Comparison of ENCODE assay signal across 15 cellular contexts in genomic region chr5:173718469-173718868, GRCh38.
DNase-seq lines count a peak whose midpoint lies in the region; ATAC-seq, FAIRE-seq and TF ChIP-seq lines count a peak whose summit lies in the region.
"Had no signal": no experiment of that assay in that cellular context is flagged by ENCODE, and none has a peak within 500 bp of the region (broad histone marks: within the 10 kb centered on the region; RNA-seq: fewer than 3 reads in every experiment).

No MANE protein-coding gene starts in this region.

- no peak overlapping the region for H2BK120ac ChIP-seq in neuronal stem cell (ENCODE audit: low read depth, low read length)

- no peak overlapping the region for H2BK12ac ChIP-seq in neuronal stem cell (ENCODE audit: low read length)

- TF ChIP-seq CTCF in K562 (IDR thresholded peaks at IDR 0.05 in 2 of 3, conservative IDR thresholded peaks at IDR 0.05 in 1 of 3; ENCODE audit: insufficient read depth in 2 of 3, low read depth in 1 of 3, low read length in 3 of 3) (no peak), dorsolateral prefrontal cortex (IDR thresholded peaks at IDR 0.05 in 54 of 56, conservative IDR thresholded peaks at IDR 0.05 in 2 of 56; ENCODE audit: low read depth in 1 of 56, partially characterized antibody in 56 of 56) (no peak)

- POLR2A ChIA-PET in K562 (lab: Yijun Ruan, JAX), result interaction anchor here (0.5 to 2.8 kb wide), 4 partner anchors 8 to 32 kb away, joined by 3 to 7 read pairs (median 6); no protein-coding TSS in a partner anchor

- peak overlapping the region; percentile 71 for H3K18ac ChIP-seq in neuronal stem cell (ENCODE audit: low read length)

- peak; percentile 14 for DNase-seq in G401 (ENCODE audit: low spot score)
- no peak for DNase-seq in K562 (ENCODE audit: extremely low read depth in 1 of 4, low spot score in 3 of 4)
- no peak for DNase-seq in neuronal stem cell (ENCODE audit: low spot score)
- DNase-seq in dorsolateral prefrontal cortex, result no peak
- no peak for DNase-seq in NCI-H526 (lab: John Stamatoyannopoulos, UW)
- DNase-seq: C1 segment of cervical spinal cord, DMS79 treated with DMSO at 0.1 percent for 48 hours, NCI-H187 treated with DMSO at 0.1 percent for 48 hours, NCI-H2227 treated with DMSO at 0.1 percent for 48 hours, Peyer's patch, SW 1271 had no signal

- no peak overlapping the region for H3K4me3 ChIP-seq in BLaER1 treated with 17β-estradiol and CSF1 and Interleukin-3, amounts not matched to agents 10 nM and 100 nM
- H3K4me3 ChIP-seq in K562 (no peak overlapping the region), neuronal stem cell (ENCODE audit: low read length in 2 of 2) (no peak overlapping the region), dorsolateral prefrontal cortex (no peak overlapping the region)
- H3K4me3 ChIP-seq: Peyer's patch had no signal

- no peak overlapping the region for H3K27ac ChIP-seq in BLaER1 treated with 17β-estradiol and CSF1 and Interleukin-3, amounts not matched to agents 10 nM and 100 nM
- H3K27ac ChIP-seq in K562 (ENCODE audit: extremely low read depth, low read depth, low read length) (no peak overlapping the region), neuronal stem cell (replicated peaks; ENCODE audit: low read length) (no peak overlapping the region), dorsolateral prefrontal cortex (peak overlapping the region in 1 of 59 donors; percentile 7)
- H3K27ac ChIP-seq: Peyer's patch had no signal

- TF ChIP-seq EP300 in K562 (IDR thresholded peaks at IDR 0.05; ENCODE audit: low read length), result no peak

- 57% methylated on average over 10 of the region's 10 CpGs for WGBS in K562 (ENCODE audit: insufficient coverage, low coverage, missing lambda C conversion rate)
- WGBS in neuronal stem cell (ENCODE audit: extremely low coverage in 2 of 2, insufficient read length in 2 of 2, insufficient replicate concordance in 1 of 2), 2 donors, result no CpG with 5 or more reads among the region's 10 CpGs

- no peaks in the 10 kb centered on the region for H3K79me1 ChIP-seq in neuronal stem cell (ENCODE audit: low read depth, low read length)

- H4K8ac ChIP-seq in neuronal stem cell (ENCODE audit: low read depth, low read length), result no peak overlapping the region

- H3K9me1 ChIP-seq in K562 (ENCODE audit: control insufficient read depth, insufficient read depth, low read length), result no peaks in the 10 kb centered on the region

- no peak overlapping the region for H4K91ac ChIP-seq in neuronal stem cell (ENCODE audit: low read depth, low read length, poor library complexity)

- no peaks in the 10 kb centered on the region for H3K9me3 ChIP-seq in BLaER1 treated with 17β-estradiol and CSF1 and Interleukin-3, amounts not matched to agents 10 nM and 100 nM (replicated peaks in 1 of 11)
- H3K9me3 ChIP-seq in K562 (replicated peaks; ENCODE audit: control insufficient read depth, insufficient read depth, low read depth, low read length) (no peaks in the 10 kb centered on the region), neuronal stem cell (replicated peaks in 1 of 2; ENCODE audit: control insufficient read depth in 2 of 2, insufficient read depth in 1 of 2, low read depth in 1 of 2, low read length in 2 of 2) (no peaks in the 10 kb centered on the region)
- H3K9me3 ChIP-seq: Peyer's patch had no signal

- H2BK15ac ChIP-seq in neuronal stem cell (ENCODE audit: low read length), result peak overlapping the region; percentile 14

- TF ChIP-seq POLR2A in K562 (conservative IDR thresholded peaks at IDR 0.05), result no peak

- peak overlapping the region in 6 of 11 experiments; percentile 33 to 74 (median 49); a peak in 12 of 22 replicates for H3K4me2 ChIP-seq in BLaER1 treated with 17β-estradiol and CSF1 and Interleukin-3, amounts not matched to agents 10 nM and 100 nM
- H3K4me2 ChIP-seq in K562 (ENCODE audit: insufficient read depth, low read length), result no peak overlapping the region
- no peak overlapping the region for H3K4me2 ChIP-seq in neuronal stem cell (ENCODE audit: insufficient read depth, low read length, poor library complexity, severe bottlenecking)

- no peak for ATAC-seq in K562
- ATAC-seq in HG02759 (IDR thresholded peaks at IDR 0.05; ENCODE audit: unreplicated experiment), result no peak

- H3K23ac ChIP-seq in neuronal stem cell (ENCODE audit: low read depth, low read length, poor library complexity), result no peak overlapping the region

- H3K9ac ChIP-seq in BLaER1 treated with 17β-estradiol and CSF1 and Interleukin-3, amounts not matched to agents 10 nM and 100 nM, result no peak overlapping the region
- no peak overlapping the region for H3K9ac ChIP-seq in K562 (ENCODE audit: insufficient read depth in 1 of 2, low read depth in 2 of 2, low read length in 2 of 2)
- peak overlapping the region; percentile 63 for H3K9ac ChIP-seq in neuronal stem cell (ENCODE audit: low read depth, low read length, poor library complexity)

- no peak overlapping the region for H2AFZ ChIP-seq in K562 (ENCODE audit: low read depth, low read length)
- no peak overlapping the region for H2AFZ ChIP-seq in neuronal stem cell (ENCODE audit: low read length)

- CTCF ChIA-PET in K562 (lab: Yijun Ruan, JAX; ENCODE audit: low intra/inter-chr PET ratio), result no interaction called here

- no peak overlapping the region for H2BK5ac ChIP-seq in neuronal stem cell (ENCODE audit: low read length)

- peaks cover 16 to 47% (median 23%) of the 10 kb centered on the region in 10 experiments for H3K4me1 ChIP-seq in BLaER1 treated with 17β-estradiol and CSF1 and Interleukin-3, amounts not matched to agents 10 nM and 100 nM
- H3K4me1 ChIP-seq in K562 (replicated peaks in 1 of 2; ENCODE audit: control insufficient read depth in 2 of 2, insufficient read depth in 2 of 2, low read length in 2 of 2) (peaks cover 5 to 22% of the 10 kb centered on the region in 2 experiments; a peak in 4 of 5 replicates), neuronal stem cell (ENCODE audit: control insufficient read depth in 2 of 2, insufficient read depth in 1 of 2, low read depth in 1 of 2, low read length in 2 of 2) (peaks cover 14 to 18% of the 10 kb centered on the region in 2 donors)
- H3K4me1 ChIP-seq: Peyer's patch had no signal

- no peaks in the 10 kb centered on the region for H4K20me1 ChIP-seq in BLaER1 treated with 17β-estradiol and CSF1 and Interleukin-3, amounts not matched to agents 10 nM and 100 nM
- no peaks in the 10 kb centered on the region for H4K20me1 ChIP-seq in K562 (replicated peaks; ENCODE audit: control insufficient read depth, insufficient read depth, low read length)

- no peak for FAIRE-seq in K562 (lab: Jason Lieb, UNC)
- FAIRE-seq: D721Med, H54 had no signal

- no TSS peak for BruUV-seq in K562 (replicated peaks; lab: Mats Ljungman, UMichigan)

- in situ Hi-C loops in G401 (cut with HindIII; ENCODE audit: low sequenced_read_pairs) (no loop called here), K562 (cut with MboI) (no loop called here)

- no peaks in the 10 kb centered on the region for H3K36me3 ChIP-seq in BLaER1 treated with 17β-estradiol and CSF1 and Interleukin-3, amounts not matched to agents 10 nM and 100 nM
- H3K36me3 ChIP-seq in K562 (ENCODE audit: control insufficient read depth, insufficient read depth, low read length) (no peaks in the 10 kb centered on the region), neuronal stem cell (replicated peaks in 1 of 2; ENCODE audit: control insufficient read depth in 2 of 2, insufficient read depth in 2 of 2, low read length in 2 of 2) (no peaks in the 10 kb centered on the region)
- H3K36me3 ChIP-seq: Peyer's patch had no signal

- H3K4ac ChIP-seq in neuronal stem cell (ENCODE audit: low read length), result peak overlapping the region; percentile 77

- H2AK5ac ChIP-seq in neuronal stem cell (ENCODE audit: low read depth, low read length), result peak overlapping the region; percentile 8

- no peaks in the 10 kb centered on the region for H3K27me3 ChIP-seq in BLaER1 treated with 17β-estradiol and CSF1 and Interleukin-3, amounts not matched to agents 10 nM and 100 nM
- H3K27me3 ChIP-seq in K562 (ENCODE audit: control insufficient read depth in 2 of 2, insufficient read depth in 2 of 2, low read length in 2 of 2) (no peaks in the 10 kb centered on the region; a peak in 1 of 5 replicates), neuronal stem cell (ENCODE audit: control insufficient read depth in 3 of 3, insufficient read depth in 3 of 3, low read depth in 1 of 3, low read length in 3 of 3) (peaks cover 0 to 19% (median 0%) of the 10 kb centered on the region in 3 experiments), dorsolateral prefrontal cortex (no peaks in the 10 kb centered on the region)
- H3K27me3 ChIP-seq: Peyer's patch had no signal

- no peaks in the 10 kb centered on the region for H3K79me2 ChIP-seq in K562 (ENCODE audit: control insufficient read depth, insufficient read depth, low read length)

- intact Hi-C loops in K562 (cut with micrococcal nuclease), result no loop called here
- intact Hi-C loops in dorsolateral prefrontal cortex (cut with DNase I), result no loop called here

- peak overlapping the region; percentile 14 for H3K14ac ChIP-seq in neuronal stem cell (ENCODE audit: low read length)

- no peak for TF ChIP-seq RAD21 in K562 (CRISPR knock-in tag; conservative IDR thresholded peaks at IDR 0.05 in 1 of 2, IDR thresholded peaks at IDR 0.05 in 1 of 2)

TF ChIP-seq in K562, 482 proteins besides CTCF, POLR2A, EP300 and RAD21:
- no peak for TF ChIP-seq ARID2 (IDR thresholded peaks at IDR 0.05)
- no peak for TF ChIP-seq SUPT5H (IDR thresholded peaks at IDR 0.05)
- TF ChIP-seq CBFA2T3 (IDR thresholded peaks at IDR 0.05), result no peak
- TF ChIP-seq RBM25 (IDR thresholded peaks at IDR 0.05; ENCODE audit: low read depth, low read length, severe bottlenecking), result peak; percentile 53
TF ChIP-seq in K562: peak in this region for 1.

Comparison
In these comparisons a context has a peak if more than half of its experiments do, and no peak if none do; other contexts are left out.
1. H3K4me2 ChIP-seq: peak in BLaER1 treated with 17β-estradiol and CSF1 and Interleukin-3, amounts not matched to agents 10 nM and 100 nM (6 of 11); none in K562 (single experiment) and neuronal stem cell (single experiment).